Comparison of ENCODE assay signal across 1 cellular context in the genomic region with DNA sequence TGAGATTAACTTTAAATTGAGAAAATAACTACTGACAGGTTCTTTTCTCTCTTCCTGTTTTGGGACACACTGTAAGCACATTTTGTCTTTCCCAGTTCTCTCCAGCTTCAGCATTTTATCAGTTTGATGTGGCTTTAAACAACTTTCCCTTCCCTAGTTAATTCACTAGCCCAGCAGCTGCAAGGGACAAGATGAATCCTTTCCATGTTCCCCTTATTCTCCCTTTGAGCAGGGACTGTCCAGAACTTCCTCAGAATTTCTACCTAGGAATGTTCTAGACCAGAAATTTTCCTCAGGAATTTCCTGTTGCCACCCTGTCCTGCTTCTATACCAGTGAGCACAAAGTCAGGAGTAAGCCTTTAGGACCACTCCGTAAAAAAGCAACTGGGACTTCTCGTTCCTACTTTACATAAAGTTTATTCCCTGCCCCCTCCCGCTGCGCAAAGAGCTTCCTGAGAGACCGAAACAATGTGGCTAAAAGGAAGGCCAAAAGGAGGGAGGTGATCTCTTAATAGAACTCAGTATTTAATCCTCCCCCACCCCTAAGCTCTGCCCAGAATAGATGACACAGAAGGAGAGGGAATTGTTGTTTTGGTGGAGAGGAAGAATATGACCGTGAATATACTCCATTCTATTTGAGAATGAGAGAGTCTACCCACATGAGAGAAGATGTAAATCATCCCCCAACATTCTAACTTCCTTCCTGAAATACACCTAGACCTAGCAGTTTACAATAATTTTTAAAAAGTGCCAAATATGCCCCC.
TF ChIP-seq lines count a peak whose summit lies in the region.

No MANE protein-coding gene starts in this region.

TF ChIP-seq in HepG2, 621 proteins besides CTCF, POLR2A, EP300 and RAD21 (continued from another document):
- TF ChIP-seq, protein P1, sequence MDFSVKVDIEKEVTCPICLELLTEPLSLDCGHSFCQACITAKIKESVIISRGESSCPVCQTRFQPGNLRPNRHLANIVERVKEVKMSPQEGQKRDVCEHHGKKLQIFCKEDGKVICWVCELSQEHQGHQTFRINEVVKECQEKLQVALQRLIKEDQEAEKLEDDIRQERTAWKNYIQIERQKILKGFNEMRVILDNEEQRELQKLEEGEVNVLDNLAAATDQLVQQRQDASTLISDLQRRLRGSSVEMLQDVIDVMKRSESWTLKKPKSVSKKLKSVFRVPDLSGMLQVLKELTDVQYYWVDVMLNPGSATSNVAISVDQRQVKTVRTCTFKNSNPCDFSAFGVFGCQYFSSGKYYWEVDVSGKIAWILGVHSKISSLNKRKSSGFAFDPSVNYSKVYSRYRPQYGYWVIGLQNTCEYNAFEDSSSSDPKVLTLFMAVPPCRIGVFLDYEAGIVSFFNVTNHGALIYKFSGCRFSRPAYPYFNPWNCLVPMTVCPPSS (IDR thresholded peaks at IDR 0.05), result no peak
- no peak for TF ChIP-seq FOXJ3 (CRISPR knock-in tag; IDR thresholded peaks at IDR 0.05; ENCODE audit: borderline replicate concordance)
- no peak for TF ChIP-seq ZNF558 (CRISPR knock-in tag; IDR thresholded peaks at IDR 0.05; ENCODE audit: borderline replicate concordance)
- TF ChIP-seq MTF2 (CRISPR knock-in tag; IDR thresholded peaks at IDR 0.05; ENCODE audit: borderline replicate concordance), result no peak
- TF ChIP-seq GZF1 (CRISPR knock-in tag; IDR thresholded peaks at IDR 0.05), result no peak
- no peak for TF ChIP-seq ZNF780A (CRISPR knock-in tag; IDR thresholded peaks at IDR 0.05)
- no peak for TF ChIP-seq ZNF577 (CRISPR knock-in tag; IDR thresholded peaks at IDR 0.05; ENCODE audit: borderline replicate concordance, low read depth)
- TF ChIP-seq ZNF235 (CRISPR knock-in tag; IDR thresholded peaks at IDR 0.05; ENCODE audit: borderline replicate concordance), result no peak
- TF ChIP-seq, protein P2, sequence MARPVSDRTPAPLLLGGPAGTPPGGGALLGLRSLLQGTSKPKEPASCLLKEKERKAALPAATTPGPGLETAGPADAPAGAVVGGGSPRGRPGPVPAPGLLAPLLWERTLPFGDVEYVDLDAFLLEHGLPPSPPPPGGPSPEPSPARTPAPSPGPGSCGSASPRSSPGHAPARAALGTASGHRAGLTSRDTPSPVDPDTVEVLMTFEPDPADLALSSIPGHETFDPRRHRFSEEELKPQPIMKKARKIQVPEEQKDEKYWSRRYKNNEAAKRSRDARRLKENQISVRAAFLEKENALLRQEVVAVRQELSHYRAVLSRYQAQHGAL (CRISPR knock-in tag; IDR thresholded peaks at IDR 0.05; ENCODE audit: not compliant biosample characterization), result no peak
- no peak for TF ChIP-seq KMT2A (CRISPR knock-in tag; IDR thresholded peaks at IDR 0.05)
- no peak for TF ChIP-seq POLR2AphosphoS5 (IDR thresholded peaks at IDR 0.05; ENCODE audit: low read depth, low read length)
- TF ChIP-seq, protein P3, sequence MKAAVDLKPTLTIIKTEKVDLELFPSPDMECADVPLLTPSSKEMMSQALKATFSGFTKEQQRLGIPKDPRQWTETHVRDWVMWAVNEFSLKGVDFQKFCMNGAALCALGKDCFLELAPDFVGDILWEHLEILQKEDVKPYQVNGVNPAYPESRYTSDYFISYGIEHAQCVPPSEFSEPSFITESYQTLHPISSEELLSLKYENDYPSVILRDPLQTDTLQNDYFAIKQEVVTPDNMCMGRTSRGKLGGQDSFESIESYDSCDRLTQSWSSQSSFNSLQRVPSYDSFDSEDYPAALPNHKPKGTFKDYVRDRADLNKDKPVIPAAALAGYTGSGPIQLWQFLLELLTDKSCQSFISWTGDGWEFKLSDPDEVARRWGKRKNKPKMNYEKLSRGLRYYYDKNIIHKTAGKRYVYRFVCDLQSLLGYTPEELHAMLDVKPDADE (CRISPR knock-in tag; IDR thresholded peaks at IDR 0.05), result no peak
- TF ChIP-seq ZBTB1 (CRISPR knock-in tag; IDR thresholded peaks at IDR 0.05; ENCODE audit: borderline replicate concordance), result no peak
- no peak for TF ChIP-seq ZIK1 (CRISPR knock-in tag; IDR thresholded peaks at IDR 0.05; ENCODE audit: borderline replicate concordance, low read depth)
- no peak for TF ChIP-seq REL (CRISPR knock-in tag; conservative IDR thresholded peaks at IDR 0.05)
- TF ChIP-seq, protein P4, sequence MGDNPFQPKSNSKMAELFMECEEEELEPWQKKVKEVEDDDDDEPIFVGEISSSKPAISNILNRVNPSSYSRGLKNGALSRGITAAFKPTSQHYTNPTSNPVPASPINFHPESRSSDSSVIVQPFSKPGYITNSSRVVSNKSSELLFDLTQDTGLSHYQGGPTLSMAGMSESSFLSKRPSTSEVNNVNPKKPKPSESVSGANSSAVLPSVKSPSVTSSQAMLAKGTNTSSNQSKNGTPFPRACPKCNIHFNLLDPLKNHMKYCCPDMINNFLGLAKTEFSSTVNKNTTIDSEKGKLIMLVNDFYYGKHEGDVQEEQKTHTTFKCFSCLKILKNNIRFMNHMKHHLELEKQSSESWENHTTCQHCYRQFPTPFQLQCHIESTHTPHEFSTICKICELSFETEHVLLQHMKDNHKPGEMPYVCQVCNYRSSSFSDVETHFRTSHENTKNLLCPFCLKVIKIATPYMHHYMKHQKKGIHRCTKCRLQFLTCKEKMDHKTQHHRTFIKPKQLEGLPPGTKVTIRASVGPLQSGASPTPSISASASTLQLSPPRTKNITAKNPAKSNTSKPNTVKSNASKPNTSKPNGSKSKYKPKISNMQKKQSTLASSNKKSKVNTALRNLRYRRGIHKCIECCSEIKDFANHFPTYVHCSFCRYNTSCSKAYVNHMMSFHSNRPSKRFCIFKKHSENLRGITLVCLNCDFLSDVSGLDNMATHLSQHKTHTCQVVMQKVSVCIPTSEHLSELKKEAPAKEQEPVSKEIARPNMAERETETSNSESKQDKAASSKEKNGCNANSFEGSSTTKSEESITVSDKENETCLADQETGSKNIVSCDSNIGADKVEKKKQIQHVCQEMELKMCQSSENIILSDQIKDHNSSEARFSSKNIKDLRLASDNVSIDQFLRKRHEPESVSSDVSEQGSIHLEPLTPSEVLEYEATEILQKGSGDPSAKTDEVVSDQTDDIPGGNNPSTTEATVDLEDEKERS (CRISPR knock-in tag; IDR thresholded peaks at IDR 0.05), result no peak
